Comparison of ENCODE assay signal across 17 cellular contexts in the genomic region with DNA sequence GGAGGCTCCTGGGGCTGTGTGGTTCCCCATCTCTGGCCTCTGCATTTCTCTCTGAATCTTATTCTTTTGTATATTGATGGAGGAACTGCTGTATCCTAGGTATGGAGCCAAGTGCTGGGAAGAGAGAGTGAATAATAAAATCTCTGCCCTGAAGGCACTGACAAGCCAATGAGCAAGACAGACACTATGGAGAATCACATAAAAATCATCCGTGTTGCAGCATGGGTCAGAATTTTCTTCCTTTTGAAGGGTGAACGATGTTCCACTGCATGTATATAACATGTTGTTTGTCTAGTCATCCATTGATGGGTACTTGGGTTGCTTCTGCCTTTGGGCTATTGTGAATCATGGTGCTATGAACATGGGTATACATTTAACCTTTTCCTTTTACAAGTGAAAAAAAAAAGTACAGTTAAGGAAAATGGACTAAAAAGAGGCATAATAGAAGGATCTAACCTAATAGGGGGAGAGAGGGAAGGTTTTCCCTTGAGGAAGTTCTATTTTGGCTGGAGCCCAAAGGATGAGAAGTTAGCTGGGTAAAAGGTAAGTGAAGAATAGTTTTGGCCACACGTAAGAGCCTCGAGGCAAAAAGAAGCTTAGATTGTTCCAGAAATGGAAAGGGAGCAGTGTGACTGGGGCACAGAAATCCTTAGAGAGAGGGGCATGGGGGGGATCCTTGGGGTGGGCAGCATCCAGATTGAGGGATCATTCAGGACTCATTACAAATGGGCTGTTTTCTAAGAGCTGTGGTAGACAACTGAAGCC. TPM values are rescaled to one million over a fixed set of nuclear protein-coding genes. Genes with fewer than 3 reads are reported as not detected.
DNase-seq lines count a peak whose midpoint lies in the region; ATAC-seq and TF ChIP-seq lines count a peak whose summit lies in the region.
"Had no signal": no experiment of that assay in that cellular context is flagged by ENCODE, and none has a peak within 500 bp of the region (broad histone marks: within the 10 kb centered on the region; RNA-seq: fewer than 3 reads in every experiment).

No MANE protein-coding gene starts in this region.

- H3K18ac ChIP-seq in trophoblast cell (ENCODE audit: low read length), result no peak overlapping the region

- H3K9ac ChIP-seq in GM23248 (no peak overlapping the region), PC-3 (ENCODE audit: low read length) (no peak overlapping the region), trophoblast cell (ENCODE audit: low read length) (no peak overlapping the region)

- no peak overlapping the region for H4K91ac ChIP-seq in trophoblast cell (ENCODE audit: low read depth, low read length)

- peaks cover 3% of the 10 kb centered on the region for H3K79me1 ChIP-seq in trophoblast cell (ENCODE audit: low read length)

- no peak overlapping the region for H2BK5ac ChIP-seq in trophoblast cell (ENCODE audit: low read depth, low read length, poor library complexity)

- no peaks in the 10 kb centered on the region for H3K9me3 ChIP-seq in GM23248 (ENCODE audit: low read depth)
- H3K9me3 ChIP-seq in PC-3 (ENCODE audit: low read length), result no peaks in the 10 kb centered on the region
- no peaks in the 10 kb centered on the region for H3K9me3 ChIP-seq in trophoblast cell (ENCODE audit: insufficient read depth, low read depth, low read length)
- H3K9me3 ChIP-seq: BE2C had no signal

- H3F3A ChIP-seq in GM23248 (ENCODE audit: insufficient read depth), result no peaks in the 10 kb centered on the region
- H3F3A ChIP-seq in PC-3 (ENCODE audit: low read length, unreplicated experiment), result no peaks in the 10 kb centered on the region

- H4K20me1 ChIP-seq in GM23248 (ENCODE audit: insufficient read depth), result no peaks in the 10 kb centered on the region
- no peaks in the 10 kb centered on the region for H4K20me1 ChIP-seq in PC-3 (ENCODE audit: low read length)

- H3K4me1 ChIP-seq in GM23248 (ENCODE audit: insufficient read depth) (no peaks in the 10 kb centered on the region), PC-3 (ENCODE audit: insufficient read depth, low read length) (peaks cover 37% of the 10 kb centered on the region), trophoblast cell (ENCODE audit: control insufficient read depth in 1 of 2, insufficient read depth in 2 of 2, low read length in 2 of 2) (peaks cover 0 to 7% of the 10 kb centered on the region in 2 experiments)
- H3K4me1 ChIP-seq: BE2C had no signal

- CTCF ChIA-PET in PC-3 (lab: Charles Lee), result no interaction called here

- BruUV-seq in PC-3 (replicated peaks; lab: Mats Ljungman, UMichigan), result no TSS peak

- DNase-seq in GM23248, result peak; percentile 24
- peak; percentile 80 for DNase-seq in PC-3
- peak; percentile 79 for DNase-seq in epithelial cell of prostate (ENCODE audit: low read depth, low spot score)
- DNase-seq in trophoblast cell, result peak; percentile 59 to 86
- DNase-seq: BE2C; CD4-positive, CD25-positive, alpha-beta regulatory T cell; DMS79; KBM-7; NCI-H1092 treated with DMSO at 0.1 percent for 48 hours; NCI-H1436 treated with DMSO at 0.1 percent for 48 hours; NCI-H1930; NCI-H2227 treated with DMSO at 0.1 percent for 48 hours; NCI-H510A had no signal

- WGBS in GM23248 (ENCODE audit: low coverage in 1 of 2, low lambda C conversion rate in 2 of 2, missing lambda C conversion rate in 2 of 2), 2 experiments, result 70 to 81% methylated on average over 4 of the region's 4 CpGs
- no CpG with 5 or more reads among the region's 4 CpGs for WGBS in trophoblast cell (ENCODE audit: extremely low coverage, insufficient coverage, insufficient read length)

- H3K4me3 ChIP-seq in GM23248 (no peak overlapping the region), PC-3 (ENCODE audit: low read length) (no peak overlapping the region), trophoblast cell (ENCODE audit: low read depth, low read length) (no peak overlapping the region)

- H3K9me2 ChIP-seq in GM23248 (ENCODE audit: insufficient read depth) (no peaks in the 10 kb centered on the region), PC-3 (replicated peaks; ENCODE audit: low read length) (no peaks in the 10 kb centered on the region)

- in situ Hi-C loops in GM23248 (cut with MboI), result no loop called here

- no peak overlapping the region for H2AK5ac ChIP-seq in trophoblast cell (ENCODE audit: low read length)

- no peak for TF ChIP-seq CTCF in PC-3 (conservative IDR thresholded peaks at IDR 0.05; ENCODE audit: low read depth, low read length)

- H4K12ac ChIP-seq in trophoblast cell (ENCODE audit: low read depth, low read length), result no peak overlapping the region

- H3K27me3 ChIP-seq in GM23248 (replicated peaks; ENCODE audit: insufficient read depth) (peaks cover 23% of the 10 kb centered on the region), PC-3 (ENCODE audit: low read length) (no peaks in the 10 kb centered on the region), trophoblast cell (ENCODE audit: insufficient read depth, low read length) (no peaks in the 10 kb centered on the region)
- H3K27me3 ChIP-seq: BE2C had no signal

- POLR2A ChIA-PET in PC-3 (lab: Charles Lee; ENCODE audit: unreplicated experiment), result interaction anchor here (0.5 to 0.7 kb wide), 2 partner anchors 32 to 98 kb away, joined by 7 to 8 read pairs; a partner anchor contains a TSS

- H3K4me2 ChIP-seq in GM23248 (ENCODE audit: unreplicated experiment), result no peak overlapping the region
- H3K4me2 ChIP-seq in PC-3 (ENCODE audit: low read length), result peak overlapping the region; percentile 16
- no peak overlapping the region for H3K4me2 ChIP-seq in trophoblast cell (ENCODE audit: low read length)

- H3K27ac ChIP-seq in GM23248 (no peak overlapping the region), PC-3 (ENCODE audit: low read length) (peak overlapping the region; percentile 61), epithelial cell of prostate (peak overlapping the region; percentile 62), trophoblast cell (ENCODE audit: low read depth, low read length) (no peak overlapping the region)

- H3K4ac ChIP-seq in trophoblast cell (ENCODE audit: low read depth, low read length), result no peak overlapping the region

- ATAC-seq in PC-3, result peak; percentile 75
- no peak for ATAC-seq in HG03469 (IDR thresholded peaks at IDR 0.05; ENCODE audit: unreplicated experiment)
- no peak for ATAC-seq in HG02798 (IDR thresholded peaks at IDR 0.05; ENCODE audit: poor library complexity, unreplicated experiment)
- ATAC-seq in GM21737 (IDR thresholded peaks at IDR 0.05; ENCODE audit: unreplicated experiment), result no peak
- ATAC-seq: HCT116 had no signal

- intact Hi-C loops in PC-3 (cut with micrococcal nuclease), result no loop called here

- H3K14ac ChIP-seq in trophoblast cell (ENCODE audit: low read length), result no peak overlapping the region

- H3K23ac ChIP-seq in trophoblast cell (ENCODE audit: low read length), result no peak overlapping the region

- H3K36me3 ChIP-seq in GM23248 (ENCODE audit: low read depth), result no peaks in the 10 kb centered on the region
- no peaks in the 10 kb centered on the region for H3K36me3 ChIP-seq in PC-3 (ENCODE audit: low read depth, low read length)
- no peaks in the 10 kb centered on the region for H3K36me3 ChIP-seq in trophoblast cell (ENCODE audit: control insufficient read depth in 1 of 2, insufficient read depth in 2 of 2, low read length in 2 of 2)
- H3K36me3 ChIP-seq: BE2C had no signal

- no peak overlapping the region for H4K8ac ChIP-seq in trophoblast cell (ENCODE audit: low read depth, low read length)

- H3K79me2 ChIP-seq in GM23248 (ENCODE audit: insufficient read depth) (no peaks in the 10 kb centered on the region), PC-3 (ENCODE audit: low read length) (no peaks in the 10 kb centered on the region), trophoblast cell (ENCODE audit: control insufficient read depth, insufficient read depth, low read length, poor library complexity) (no peaks in the 10 kb centered on the region)

- no peak overlapping the region for H2AFZ ChIP-seq in GM23248
- H2AFZ ChIP-seq in PC-3 (ENCODE audit: low read length), result no peak overlapping the region
- H2AFZ ChIP-seq in trophoblast cell (ENCODE audit: insufficient read depth, low read length, poor library complexity), result no peak overlapping the region

- H2BK12ac ChIP-seq in trophoblast cell (ENCODE audit: low read length), result no peak overlapping the region

- H2BK120ac ChIP-seq in trophoblast cell (ENCODE audit: insufficient read depth, low read length, poor library complexity), result no peak overlapping the region

RNA-seq across cellular contexts. Expression of a gene that starts 32.3 kb away (rescaled TPM):
- 40.6 and 41.8 TPM in 2 replicates for total RNA-seq in GM23248 (2014; rRNA removed; shearing (Covaris generic))
- 17.2 and 18.5 TPM in 2 replicates for polyA plus RNA-seq in GM23248 (2016; fragmentation: Nextera tagmentation; extraction: Ambion mirVana)
- total RNA-seq in PC-3 (2014; rRNA removed), result 33.9 and 38.0 TPM in 2 replicates
- 86.8 and 89.6 TPM in 2 replicates for polyA plus RNA-seq in trophoblast cell (2013)

RNA-seq across cellular contexts. Expression of a gene that starts 48.4 kb away (rescaled TPM):
- 0.43 TPM in 1 of 2 replicates, not detected in the other for total RNA-seq in GM23248 (2014; rRNA removed; shearing (Covaris generic))
- 0.76 TPM in 1 of 2 replicates, not detected in the other for polyA plus RNA-seq in GM23248 (2016; fragmentation: Nextera tagmentation; extraction: Ambion mirVana)
- 2.7 and 3.4 TPM in 2 replicates for total RNA-seq in PC-3 (2014; rRNA removed)
- 7.3 and 8.2 TPM in 2 replicates for polyA plus RNA-seq in trophoblast cell (2013)

Comparison
In these comparisons a context has a peak if more than half of its experiments do, and no peak if none do; other contexts are left out.
1. DNase-seq: peak in every context shown above with its lines; median percentile 80 in PC-3; 79 in epithelial cell of prostate; 72 in trophoblast cell; 24 in GM23248.
2. H3K27ac ChIP-seq: peak in PC-3 (single experiment) and epithelial cell of prostate (single experiment); none in GM23248 (single experiment) and trophoblast cell (single experiment).